In genomic region chr6:37517411-37517812, GRCh38 we compare ENCODE assay signal across 8 cellular contexts. TPM values are rescaled to one million over a fixed set of nuclear protein-coding genes. Genes with fewer than 3 reads are reported as not detected.
DNase-seq lines count a peak whose midpoint lies in the region; ATAC-seq and TF ChIP-seq lines count a peak whose summit lies in the region.

No MANE protein-coding gene starts in this region.

- DNase-seq in T-helper 17 cell (peak; percentile 35 to 72 (median 66)), NCI-H2081 (lab: John Stamatoyannopoulos, UW) (no peak), lower leg skin (ENCODE audit: low spot score in 2 of 2) (no peak), HPDE6-E6E7 (ENCODE audit: extremely low spot score) (no peak)
- peak; percentile 66 for DNase-seq in activated naive CD8-positive, alpha-beta T cell treated with anti-CD3 and anti-CD28 coated beads, Interleukin-2, amount 10 ng/mL, durations not matched to agents 7 days and 5 days
- peak; percentile 63 to 65 (median 65) for DNase-seq in stimulated activated CD4-positive, alpha-beta T cell treated with anti-CD3 and anti-CD28 coated beads, TNF-alpha, amount 100 ng/mL, for 48 hours (ENCODE audit: low read depth in 3 of 3)

- peak; percentile 56 for ATAC-seq in GM21447 (IDR thresholded peaks at IDR 0.05; ENCODE audit: unreplicated experiment)
- peak; percentile 55 for ATAC-seq in T-helper 17 cell
- peak; percentile 62 for ATAC-seq in activated naive CD8-positive, alpha-beta T cell treated with anti-CD3 and anti-CD28 coated beads, Interleukin-2, amount 10 ng/mL, durations not matched to agents 7 days and 5 days (ENCODE audit: low read depth)
- ATAC-seq in HG03139 (IDR thresholded peaks at IDR 0.05; ENCODE audit: unreplicated experiment), result no peak

- POLR2A ChIA-PET in activated naive CD8-positive, alpha-beta T cell treated with anti-CD3 and anti-CD28 coated beads, Interleukin-2, amount 10 ng/mL, durations not matched to agents 7 days and 5 days (lab: Charles Lee), result interaction anchor here (1.0 to 8.7 kb wide), 9 partner anchors 9 to 260 kb away, joined by 3 to 182 read pairs (median 6); partner anchors contain the start of genes CCDC167, CMTR1, TBC1D22B and TMEM217

- TF ChIP-seq CTCF in lower leg skin (IDR thresholded peaks at IDR 0.05), result no peak

- H3K36me3 Mint-ChIP-seq in T-helper 17 cell (ENCODE audit: low read depth), result no peaks in the 10 kb centered on the region
- H3K36me3 Mint-ChIP-seq in activated naive CD8-positive, alpha-beta T cell treated with anti-CD3 and anti-CD28 coated beads, Interleukin-2, amount 10 ng/mL, durations not matched to agents 7 days and 5 days, result no peaks in the 10 kb centered on the region

- no peaks in the 10 kb centered on the region for H3K9me3 Mint-ChIP-seq in activated naive CD8-positive, alpha-beta T cell treated with anti-CD3 and anti-CD28 coated beads, Interleukin-2, amount 10 ng/mL, durations not matched to agents 7 days and 5 days

- TF ChIP-seq POLR2A in lower leg skin (IDR thresholded peaks at IDR 0.05), result no peak

- no peaks in the 10 kb centered on the region for H3K27me3 Mint-ChIP-seq in T-helper 17 cell
- no peaks in the 10 kb centered on the region for H3K27me3 Mint-ChIP-seq in activated naive CD8-positive, alpha-beta T cell treated with anti-CD3 and anti-CD28 coated beads, Interleukin-2, amount 10 ng/mL, durations not matched to agents 7 days and 5 days

- H3K4me1 Mint-ChIP-seq in T-helper 17 cell, result peaks cover 71% of the 10 kb centered on the region
- peaks cover 67% of the 10 kb centered on the region for H3K4me1 Mint-ChIP-seq in activated naive CD8-positive, alpha-beta T cell treated with anti-CD3 and anti-CD28 coated beads, Interleukin-2, amount 10 ng/mL, durations not matched to agents 7 days and 5 days

- 40 to 48% methylated on average over 11 of the region's 11 CpGs for WGBS in lower leg skin, 2 donors

- H3K27ac Mint-ChIP-seq in T-helper 17 cell, result peak overlapping the region; percentile 100
- peak overlapping the region; percentile 99 for H3K27ac Mint-ChIP-seq in activated naive CD8-positive, alpha-beta T cell treated with anti-CD3 and anti-CD28 coated beads, Interleukin-2, amount 10 ng/mL, durations not matched to agents 7 days and 5 days

- H3K9me3 ChIP-seq in T-helper 17 cell (ENCODE audit: control insufficient read depth, low read length, poor library complexity, severe bottlenecking), result no peaks in the 10 kb centered on the region

- no peak overlapping the region for H3K4me3 ChIP-seq in lower leg skin (ENCODE audit: low read depth, poor library complexity, severe bottlenecking)

- H3K4me3 Mint-ChIP-seq in T-helper 17 cell, result peak overlapping the region; percentile 91
- H3K4me3 Mint-ChIP-seq in activated naive CD8-positive, alpha-beta T cell treated with anti-CD3 and anti-CD28 coated beads, Interleukin-2, amount 10 ng/mL, durations not matched to agents 7 days and 5 days, result peak overlapping the region; percentile 86

- intact Hi-C loops in lower leg skin (cut with DNase I; ENCODE audit: low total_unique reads), result no loop called here

RNA-seq across cellular contexts. Expression of gene CCDC167, which starts 17.7 kb away (rescaled TPM):
- total RNA-seq in T-helper 17 cell (10 to 100 TPM; 29.6 to 43.7 TPM), lower leg skin (10 to 100 TPM; 11.8 to 21.8 (median 14.5) TPM)
- 10 to 100 TPM; 48.5 to 54.2 TPM for total RNA-seq in activated naive CD8-positive, alpha-beta T cell treated with anti-CD3 and anti-CD28 coated beads, Interleukin-2, amount 10 ng/mL, durations not matched to agents 7 days and 5 days

Comparison
In these comparisons a context has a peak if more than half of its experiments do, and no peak if none do; other contexts are left out.
1. DNase-seq: peak in T-helper 17 cell (3 of 3), activated naive CD8-positive, alpha-beta T cell treated with anti-CD3 and anti-CD28 coated beads, Interleukin-2, amount 10 ng/mL, durations not matched to agents 7 days and 5 days (single experiment) and stimulated activated CD4-positive, alpha-beta T cell treated with anti-CD3 and anti-CD28 coated beads, TNF-alpha, amount 100 ng/mL, for 48 hours (3 of 3); none in NCI-H2081 (0 of 2), lower leg skin (0 of 2) and HPDE6-E6E7 (single experiment).